ENCODE assay signal across 8 cellular contexts in genomic region chr14:37196604-37197420, GRCh38. TPM values are rescaled to one million over a fixed set of nuclear protein-coding genes. Genes with fewer than 3 reads are reported as not detected.
DNase-seq lines count a peak whose midpoint lies in the region; ATAC-seq and TF ChIP-seq lines count a peak whose summit lies in the region.

No MANE protein-coding gene starts in this region.

- H3K36me3 ChIP-seq in A673 (ENCODE audit: insufficient read depth, low read length, poor library complexity, severe bottlenecking) (no peaks in the 10 kb centered on the region), MG63 (no peaks in the 10 kb centered on the region), ectodermal cell (ENCODE audit: control insufficient read depth, insufficient read depth, low read length) (no peaks in the 10 kb centered on the region)

- no peak overlapping the region for H3K27ac Mint-ChIP-seq in natural killer cell

- H3K4me1 ChIP-seq in A673 (ENCODE audit: insufficient read depth, low read length, poor library complexity, severe bottlenecking) (peaks cover 12% of the 10 kb centered on the region), ectodermal cell (ENCODE audit: control insufficient read depth, insufficient read depth, low read length) (peaks cover 5% of the 10 kb centered on the region)

- H3K27me3 Mint-ChIP-seq in natural killer cell (ENCODE audit: low read depth in 2 of 2) = peaks cover 0 to 15% of the 10 kb centered on the region in 2 donors

- DNase-seq in A673 (ENCODE audit: low spot score) (no peak), MG63 (no peak), natural killer cell (no peak), NCI-H774 (lab: John Stamatoyannopoulos, UW) (no peak), NCI-H526 treated with DMSO at 0.1 percent for 48 hours (lab: John Stamatoyannopoulos, UW) (no peak)

- no peak overlapping the region for H3K27ac ChIP-seq in A673 (ENCODE audit: low read depth, low read length, poor library complexity, severe bottlenecking)
- H3K27ac ChIP-seq in ectodermal cell (ENCODE audit: insufficient read depth, low read depth, low read length, poor library complexity, severe bottlenecking) = no peak overlapping the region

- H3K27me3 ChIP-seq in A673 (replicated peaks; ENCODE audit: insufficient read depth, low read depth, low read length, poor library complexity) (no peaks in the 10 kb centered on the region), MG63 (no peaks in the 10 kb centered on the region), ectodermal cell (ENCODE audit: control insufficient read depth, insufficient read depth, low read length, poor library complexity, severe bottlenecking) (no peaks in the 10 kb centered on the region)

- BruUV-seq in A673 (replicated peaks; lab: Mats Ljungman, UMichigan) = TSS peak; percentile 93

- peak overlapping the region; percentile 57 for H3K4me3 ChIP-seq in A673 (ENCODE audit: low read depth, low read length, poor library complexity, severe bottlenecking)
- peak overlapping the region; percentile 67 for H3K4me3 ChIP-seq in MG63
- H3K4me3 ChIP-seq in ectodermal cell (ENCODE audit: insufficient read depth, low read depth, low read length) = peak overlapping the region; percentile 65

- 92 to 94% methylated on average over 16 of the region's 17 CpGs for WGBS in ectodermal cell, 2 experiments

- POLR2A ChIA-PET in A673 (lab: Charles Lee; ENCODE audit: low non-redundant PET) = no interaction called here

- ATAC-seq in natural killer cell = no peak
- ATAC-seq in HG03097 (IDR thresholded peaks at IDR 0.05; ENCODE audit: low FRiP score, unreplicated experiment) = no peak
- no peak for ATAC-seq in GM19328 (IDR thresholded peaks at IDR 0.05; ENCODE audit: unreplicated experiment)

- H3K36me3 Mint-ChIP-seq in natural killer cell = no peaks in the 10 kb centered on the region

- no peaks in the 10 kb centered on the region for H3K4me1 Mint-ChIP-seq in natural killer cell

- no peak for TF ChIP-seq CTCF in A673 (conservative IDR thresholded peaks at IDR 0.05; ENCODE audit: low read depth, low read length)
- TF ChIP-seq CTCF in natural killer cell (IDR thresholded peaks at IDR 0.05) = no peak

- H3K4me3 Mint-ChIP-seq in natural killer cell = peak overlapping the region; percentile 41

- CTCF ChIA-PET in A673 (lab: Charles Lee) = no interaction called here

- H3K9me3 Mint-ChIP-seq in natural killer cell = peaks cover 7 to 8% of the 10 kb centered on the region in 2 donors

- H3K9me3 ChIP-seq in A673 (ENCODE audit: low read depth, low read length, poor library complexity, severe bottlenecking) (no peaks in the 10 kb centered on the region), MG63 (no peaks in the 10 kb centered on the region), ectodermal cell (ENCODE audit: control insufficient read depth, low read length) (no peaks in the 10 kb centered on the region)

- intact Hi-C loops in A673 (cut with micrococcal nuclease; ENCODE audit: unreplicated experiment) = no loop called here
- intact Hi-C loops in natural killer cell (cut with micrococcal nuclease) = no loop called here

RNA-seq across cellular contexts. Expression of gene MIPOL1, which starts 0.9 kb away (rescaled TPM):
- total RNA-seq in A673 (2021) = 15.0 and 23.2 TPM in 2 replicates
- total RNA-seq in MG63 (2014; rRNA removed; shearing (Covaris generic); ENCODE audit: low replicate concordance) = 6.0 and 9.2 TPM in 2 replicates
- 9.2 TPM for polyA plus RNA-seq in ectodermal cell (2013, experiment 1 of 4)
- polyA plus RNA-seq in ectodermal cell (2013, experiment 2 of 4) = 11.3 TPM
- polyA plus RNA-seq in ectodermal cell (2013, experiment 3 of 4) = 9.5 TPM
- polyA plus RNA-seq in ectodermal cell (2013, experiment 4 of 4) = 10.7 TPM
- not detected for total RNA-seq in natural killer cell

RNA-seq across cellular contexts. Expression of gene SLC25A21, which starts 24.4 kb away (rescaled TPM):
- 4.3 and 4.7 TPM in 2 replicates for total RNA-seq in A673 (2021)
- 1.8 and 8.7 TPM in 2 replicates for total RNA-seq in MG63 (2014; rRNA removed; shearing (Covaris generic); ENCODE audit: low replicate concordance)
- polyA plus RNA-seq in ectodermal cell (2013, experiment 1 of 4) = 6.4 TPM
- 6.2 TPM for polyA plus RNA-seq in ectodermal cell (2013, experiment 2 of 4)
- 6.0 TPM for polyA plus RNA-seq in ectodermal cell (2013, experiment 3 of 4)
- 5.3 TPM for polyA plus RNA-seq in ectodermal cell (2013, experiment 4 of 4)
- total RNA-seq in natural killer cell = not detected
